ENCODE assay signal across 12 cellular contexts in the genomic region with DNA sequence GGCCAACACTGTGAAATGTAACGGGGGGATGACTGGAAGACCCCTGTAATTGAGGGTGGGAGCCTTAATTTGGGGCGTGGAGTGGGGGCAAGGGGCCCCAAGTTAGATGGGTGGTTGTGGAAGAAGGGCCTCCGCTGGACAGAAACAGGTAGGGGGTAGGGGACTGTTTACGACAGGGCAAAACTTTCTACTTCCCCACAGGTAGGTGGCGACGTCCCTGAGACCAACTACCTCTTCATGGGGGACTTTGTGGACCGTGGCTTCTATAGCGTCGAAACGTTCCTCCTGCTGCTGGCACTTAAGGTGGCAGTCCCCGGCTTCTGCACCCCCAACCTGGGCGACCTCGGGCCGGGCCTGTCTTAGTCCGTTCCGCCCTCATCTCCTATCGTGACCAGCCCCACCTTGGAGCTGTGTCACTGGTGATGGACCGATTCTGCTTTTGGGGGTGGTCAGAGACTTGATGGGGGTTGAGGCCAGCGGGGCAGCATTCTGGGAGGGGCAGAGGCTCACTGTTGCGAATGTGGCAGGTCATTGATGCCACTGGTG. TPM values are rescaled to one million over a fixed set of nuclear protein-coding genes. Genes with fewer than 3 reads are reported as not detected.
DNase-seq lines count a peak whose midpoint lies in the region; ATAC-seq and TF ChIP-seq lines count a peak whose summit lies in the region.
"Had no signal": no experiment of that assay in that cellular context is flagged by ENCODE, and none has a peak within 500 bp of the region (broad histone marks: within the 10 kb centered on the region; RNA-seq: fewer than 3 reads in every experiment).

No MANE protein-coding gene starts in this region.

- CTCF ChIA-PET in Caco-2 (lab: Charles Lee) = no interaction called here

- H3K4me3 Mint-ChIP-seq in Caco-2 (ENCODE audit: unreplicated experiment) (no peak overlapping the region), IgD-negative memory B cell (peak overlapping the region in 1 of 4 donors; percentile 68), endothelial cell (ENCODE audit: unreplicated experiment) (peak overlapping the region; percentile 66)
- H3K4me3 Mint-ChIP-seq: CD8-positive, alpha-beta T cell; mesothelial cell of epicardium had no signal

- no peaks in the 10 kb centered on the region for H3K9me3 Mint-ChIP-seq in Caco-2 (ENCODE audit: unreplicated experiment)
- H3K9me3 Mint-ChIP-seq in IgD-negative memory B cell = no peaks in the 10 kb centered on the region
- H3K9me3 Mint-ChIP-seq in endothelial cell (ENCODE audit: unreplicated experiment) = no peaks in the 10 kb centered on the region
- H3K9me3 Mint-ChIP-seq: brain; CD8-positive, alpha-beta T cell; mesothelial cell of epicardium had no signal

- intact Hi-C loops in Caco-2 (cut with micrococcal nuclease; ENCODE audit: unreplicated experiment) = no loop called here

- TF ChIP-seq CTCF in Caco-2 (IDR thresholded peaks at IDR 0.05; ENCODE audit: insufficient read depth in 1 of 2, low read depth in 1 of 2, low read length in 1 of 2, severe bottlenecking in 1 of 2, unreplicated experiment in 1 of 2) (peak; percentile 11 to 23), endothelial cell (IDR thresholded peaks at IDR 0.05; ENCODE audit: unreplicated experiment) (no peak)

- H3K27ac Mint-ChIP-seq in Caco-2 (ENCODE audit: unreplicated experiment) = no peak overlapping the region
- peak overlapping the region in 2 of 3 donors; percentile 27 to 71 for H3K27ac Mint-ChIP-seq in IgD-negative memory B cell
- H3K27ac Mint-ChIP-seq in endothelial cell (ENCODE audit: unreplicated experiment) = no peak overlapping the region
- H3K27ac Mint-ChIP-seq: CD8-positive, alpha-beta T cell; mesothelial cell of epicardium had no signal

- DNase-seq in Caco-2 (no peak), endothelial cell (ENCODE audit: low spot score) (no peak), NCI-H2196 (lab: John Stamatoyannopoulos, UW; ENCODE audit: unreplicated experiment) (no peak), DMS114 treated with DMSO at 0.1 percent for 48 hours (lab: John Stamatoyannopoulos, UW; ENCODE audit: unreplicated experiment) (no peak)
- DNase-seq: CD8-positive, alpha-beta T cell; NCI-H1105 treated with DMSO at 0.1 percent for 48 hours; NCI-H510A; stimulated activated CD4-positive, alpha-beta T cell treated with anti-CD3 and anti-CD28 coated beads, Interleukin-4, amount 100 ng/mL, for 1 hour had no signal

- no peak overlapping the region for H3K4me3 ChIP-seq in Caco-2 (ENCODE audit: low read depth, low read length)

- H3K4me1 ChIP-seq in Caco-2 = no peaks in the 10 kb centered on the region

- H3K4me1 Mint-ChIP-seq in Caco-2 (ENCODE audit: low read depth, unreplicated experiment) = no peaks in the 10 kb centered on the region
- peaks cover 4 to 22% (median 13%) of the 10 kb centered on the region in 3 donors for H3K4me1 Mint-ChIP-seq in IgD-negative memory B cell
- peaks cover 13% of the 10 kb centered on the region for H3K4me1 Mint-ChIP-seq in endothelial cell (ENCODE audit: unreplicated experiment)

- H3K27me3 Mint-ChIP-seq in Caco-2 (ENCODE audit: insufficient read depth, unreplicated experiment) = no peaks in the 10 kb centered on the region
- no peaks in the 10 kb centered on the region for H3K27me3 Mint-ChIP-seq in IgD-negative memory B cell
- peaks cover 22% of the 10 kb centered on the region for H3K27me3 Mint-ChIP-seq in endothelial cell (ENCODE audit: unreplicated experiment)

- POLR2A ChIA-PET in Caco-2 (lab: Charles Lee) = no interaction called here

- H3K27me3 ChIP-seq in Caco-2 (replicated peaks; ENCODE audit: control insufficient read depth, insufficient read depth, low read length) = no peaks in the 10 kb centered on the region

- no peak for ATAC-seq in GM21360 (IDR thresholded peaks at IDR 0.05; ENCODE audit: unreplicated experiment)
- ATAC-seq: CD8-positive, alpha-beta T cell had no signal

- no TSS peak for BruUV-seq in Caco-2 (replicated peaks; lab: Mats Ljungman, UMichigan)

- H3K9me3 ChIP-seq in Caco-2 = no peaks in the 10 kb centered on the region

- H3K36me3 Mint-ChIP-seq in Caco-2 (ENCODE audit: insufficient read depth, unreplicated experiment) (peaks cover 68% of the 10 kb centered on the region), IgD-negative memory B cell (no peaks in the 10 kb centered on the region), endothelial cell (ENCODE audit: low read depth, unreplicated experiment) (peaks cover 47% of the 10 kb centered on the region)

- peaks cover 6% of the 10 kb centered on the region for H3K36me3 ChIP-seq in Caco-2 (ENCODE audit: control insufficient read depth, insufficient read depth, low read length)

RNA-seq across cellular contexts. Expression of a gene that starts 6.8 kb away (rescaled TPM):
- total RNA-seq in Caco-2 (2022) = 130 and 134 TPM in 2 replicates
- 187 TPM for polyA plus RNA-seq in IgD-negative memory B cell
- total RNA-seq in endothelial cell (ENCODE audit: unreplicated experiment) = 191 TPM

RNA-seq across cellular contexts. Expression of a gene that starts 9.1 kb away (rescaled TPM):
- total RNA-seq in Caco-2 (2022) = 1.1 and 1.6 TPM in 2 replicates
- not detected for polyA plus RNA-seq in IgD-negative memory B cell
- 2.6 TPM for total RNA-seq in endothelial cell (ENCODE audit: unreplicated experiment)

RNA-seq across cellular contexts. Expression of a gene that starts 13.4 kb away (rescaled TPM):
- total RNA-seq in Caco-2 (2022) (24.4 and 26.3 TPM in 2 replicates), endothelial cell (ENCODE audit: unreplicated experiment) (45.9 TPM)
- polyA plus RNA-seq in IgD-negative memory B cell = 362 TPM

RNA-seq across cellular contexts. Expression of a gene that starts 17.1 kb away (rescaled TPM):
- 675 and 802 TPM in 2 replicates for total RNA-seq in Caco-2 (2022)
- 884 TPM for polyA plus RNA-seq in IgD-negative memory B cell
- 551 TPM for total RNA-seq in endothelial cell (ENCODE audit: unreplicated experiment)

RNA-seq across cellular contexts. Expression of a gene that starts 30.7 kb away (rescaled TPM):
- total RNA-seq in Caco-2 (2022) = 5.8 and 8.4 TPM in 2 replicates
- not detected for polyA plus RNA-seq in IgD-negative memory B cell
- 9.3 TPM for total RNA-seq in endothelial cell (ENCODE audit: unreplicated experiment)

Comparison
In these comparisons a context has a peak if more than half of its experiments do, and no peak if none do; other contexts are left out.
1. H3K27ac Mint-ChIP-seq: peak in IgD-negative memory B cell (2 of 3); none in Caco-2 (single experiment) and endothelial cell (single experiment).